Comparison of ENCODE assay signal across 19 cellular contexts in the genomic region with DNA sequence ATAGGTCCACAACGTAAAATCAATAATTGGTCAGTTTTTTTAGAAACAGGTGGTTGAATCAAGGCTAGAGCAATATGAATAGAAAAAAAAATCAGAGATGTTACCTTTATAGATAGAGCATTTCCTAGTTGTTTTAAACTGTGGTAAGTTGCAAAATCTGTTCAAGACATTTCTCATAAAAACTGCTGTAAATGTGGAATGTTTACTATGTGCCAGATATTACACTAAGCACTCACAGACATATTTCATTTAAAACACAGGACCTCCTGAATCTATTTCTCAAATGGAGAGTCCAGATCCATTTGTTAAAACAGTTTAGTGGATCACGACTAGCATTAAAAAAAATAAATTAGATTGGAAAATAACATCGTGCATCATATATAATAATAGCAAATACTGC.
DNase-seq lines count a peak whose midpoint lies in the region; ATAC-seq and TF ChIP-seq lines count a peak whose summit lies in the region.
"Had no signal": no experiment of that assay in that cellular context is flagged by ENCODE, and none has a peak within 500 bp of the region (broad histone marks: within the 10 kb centered on the region; RNA-seq: fewer than 3 reads in every experiment).

No MANE protein-coding gene starts in this region.

- H3K36me3 Mint-ChIP-seq in neural crest cell (ENCODE audit: low read depth) = peaks cover 21% of the 10 kb centered on the region
- H3K36me3 Mint-ChIP-seq: CD14-positive monocyte had no signal

- H3K9me3 ChIP-seq in adipocyte (ENCODE audit: control insufficient read depth, low read length) = peaks cover 3% of the 10 kb centered on the region
- no peaks in the 10 kb centered on the region for H3K9me3 ChIP-seq in adrenal gland (replicated peaks in 1 of 3)
- H3K9me3 ChIP-seq: HAP-1 had no signal

- 66 to 91% (median 86%) methylated on average over 3 of the region's 3 CpGs for WGBS in adrenal gland, 4 donors

- no peak overlapping the region for H3K4me3 ChIP-seq in AG10803 (ENCODE audit: low read length)
- no peak overlapping the region for H3K4me3 ChIP-seq in adipocyte (ENCODE audit: low read length)
- H3K4me3 ChIP-seq in fibroblast of villous mesenchyme (ENCODE audit: low read depth, low read length) = no peak overlapping the region
- no peak overlapping the region for H3K4me3 ChIP-seq in adrenal gland
- H3K4me3 ChIP-seq: GM23338, HAP-1, K562, MG63 had no signal

- peak overlapping the region; percentile 39 for H3K4me3 Mint-ChIP-seq in neural crest cell
- H3K4me3 Mint-ChIP-seq: B cell, CD14-positive monocyte, GM23338 had no signal

- DNase-seq in AG10803 (ENCODE audit: low read depth) (peak; percentile 45), adipocyte (ENCODE audit: low read depth) (peak; percentile 40), fibroblast of villous mesenchyme (ENCODE audit: low read depth) (peak; percentile 65), neural crest cell (ENCODE audit: low read depth, low spot score) (no peak), GDM1 (lab: John Stamatoyannopoulos, UW) (no peak), adrenal gland (no peak)
- DNase-seq in activated naive CD4-positive, alpha-beta T cell treated with anti-CD3 and anti-CD28 coated beads, Interleukin-2, amount 50 U/mL, for 16 hours = no peak
- DNase-seq: GF-D8, MG63, OCI-M1 had no signal

- no peak for ATAC-seq in HG02981 (IDR thresholded peaks at IDR 0.05; ENCODE audit: unreplicated experiment)
- ATAC-seq: HepG2, K562, Right ventricle myocardium inferior had no signal

- H3K27ac Mint-ChIP-seq in neural crest cell (ENCODE audit: unreplicated experiment) = no peak overlapping the region
- H3K27ac Mint-ChIP-seq: B cell, CD14-positive monocyte, GM23338 had no signal

- intact Hi-C loops in adrenal gland (cut with DNase I) = no loop called here

- H3K27ac ChIP-seq in adrenal gland = no peak overlapping the region
- H3K27ac ChIP-seq: 22Rv1 had no signal

- no peak overlapping the region for H3K9ac ChIP-seq in adipocyte (ENCODE audit: low read length)

- H3K27me3 ChIP-seq in adipocyte (replicated peaks; ENCODE audit: control insufficient read depth, insufficient read depth, low read length) = no peaks in the 10 kb centered on the region
- H3K27me3 ChIP-seq in adrenal gland = no peaks in the 10 kb centered on the region
- H3K27me3 ChIP-seq: MG63 had no signal

- peaks cover 52% of the 10 kb centered on the region for H3K4me1 Mint-ChIP-seq in neural crest cell
- H3K4me1 Mint-ChIP-seq: B cell, CD14-positive monocyte had no signal

- no peak for TF ChIP-seq POLR2A in adrenal gland (IDR thresholded peaks at IDR 0.05)

- H3K36me3 ChIP-seq in adipocyte (ENCODE audit: control insufficient read depth, insufficient read depth, low read length, severe bottlenecking) (no peaks in the 10 kb centered on the region), adrenal gland (replicated peaks in 1 of 2) (no peaks in the 10 kb centered on the region)
- H3K36me3 ChIP-seq: HAP-1, MG63 had no signal

- H3K9me3 Mint-ChIP-seq in neural crest cell = peaks cover 19% of the 10 kb centered on the region

- H3K4me1 ChIP-seq in adipocyte (ENCODE audit: control insufficient read depth, insufficient read depth, low read length) (peaks cover 29% of the 10 kb centered on the region), adrenal gland (replicated peaks in 1 of 2) (no peaks in the 10 kb centered on the region)

- no peaks in the 10 kb centered on the region for H3K27me3 Mint-ChIP-seq in neural crest cell (ENCODE audit: low read depth)
- H3K27me3 Mint-ChIP-seq: B cell had no signal

- no peak for TF ChIP-seq CTCF in AG10803 (conservative IDR thresholded peaks at IDR 0.05; ENCODE audit: low read length)
- no peak for TF ChIP-seq CTCF in fibroblast of villous mesenchyme (IDR thresholded peaks at IDR 0.05; ENCODE audit: insufficient read depth, low read depth, low read length)
- no peak for TF ChIP-seq CTCF in neural crest cell (conservative IDR thresholded peaks at IDR 0.05)
- TF ChIP-seq CTCF in adrenal gland (IDR thresholded peaks at IDR 0.05) = no peak

Comparison
In these comparisons a context has a peak if more than half of its experiments do, and no peak if none do; other contexts are left out.
1. DNase-seq: peak in AG10803 (single experiment), adipocyte (single experiment) and fibroblast of villous mesenchyme (single experiment); none in neural crest cell (single experiment), GDM1 (single experiment), adrenal gland (0 of 7) and activated naive CD4-positive, alpha-beta T cell treated with anti-CD3 and anti-CD28 coated beads, Interleukin-2, amount 50 U/mL, for 16 hours (single experiment).